1 cellular context compared by ENCODE assay signal in genomic region chr12:107775093-107775721, GRCh38.
TF ChIP-seq lines count a peak whose summit lies in the region.

No MANE protein-coding gene starts in this region.

TF ChIP-seq in WTC11, 78 proteins besides CTCF, POLR2A, EP300 and RAD21 (continued from another document and continues in another):
- TF ChIP-seq ARID4B (CRISPR knock-in tag; IDR thresholded peaks at IDR 0.05; ENCODE audit: borderline replicate concordance), result peak; percentile 73; the same call in 1 of the 2 replicates
- no peak for TF ChIP-seq E2F1 (CRISPR knock-in tag; IDR thresholded peaks at IDR 0.05)
- peak; percentile 86; the same call in 1 of the 2 replicates for TF ChIP-seq RELA (CRISPR knock-in tag; IDR thresholded peaks at IDR 0.05; ENCODE audit: borderline replicate concordance)
- TF ChIP-seq RORB (CRISPR knock-in tag; IDR thresholded peaks at IDR 0.05), result no peak
- peak; percentile 85 for TF ChIP-seq ZNF423 (CRISPR knock-in tag; IDR thresholded peaks at IDR 0.05)
- 0 out of 2 replicates have a peak, but pooled peaks have one; percentile 53 for TF ChIP-seq STAT6 (CRISPR knock-in tag; conservative IDR thresholded peaks at IDR 0.05; ENCODE audit: low read depth)
- TF ChIP-seq KAT7 (CRISPR knock-in tag; IDR thresholded peaks at IDR 0.05; ENCODE audit: borderline replicate concordance), result peak; percentile 35; the same call in 1 of the 2 replicates
- no peak; the same call in 1 of the 2 replicates for TF ChIP-seq TCF7 (CRISPR knock-in tag; IDR thresholded peaks at IDR 0.05; ENCODE audit: low read depth)
- TF ChIP-seq NFE2L1 (CRISPR knock-in tag; IDR thresholded peaks at IDR 0.05), result peak; percentile 82; the same call in 1 of the 2 replicates
- peak; percentile 46; the same call in 1 of the 2 replicates for TF ChIP-seq USF1 (CRISPR knock-in tag; IDR thresholded peaks at IDR 0.05)
- TF ChIP-seq ZBTB43 (CRISPR knock-in tag; IDR thresholded peaks at IDR 0.05), result peak; percentile 80; the same call in 1 of the 2 replicates
- TF ChIP-seq ZBTB21 (CRISPR knock-in tag; IDR thresholded peaks at IDR 0.05; ENCODE audit: borderline replicate concordance), result peak; percentile 56; the same call in 1 of the 2 replicates
- peak; percentile 63; the same call in 1 of the 2 replicates for TF ChIP-seq NR3C1 (CRISPR knock-in tag; conservative IDR thresholded peaks at IDR 0.05; ENCODE audit: low read depth)
- peak; percentile 22; the same call in 1 of the 2 replicates for TF ChIP-seq HMGXB4 (CRISPR knock-in tag; IDR thresholded peaks at IDR 0.05)
- TF ChIP-seq ERG (CRISPR knock-in tag; IDR thresholded peaks at IDR 0.05), result peak; percentile 26; the same call in 1 of the 2 replicates
- TF ChIP-seq FOXK1 (CRISPR knock-in tag; IDR thresholded peaks at IDR 0.05), result peak; percentile 87
- TF ChIP-seq FOXP4 (CRISPR knock-in tag; IDR thresholded peaks at IDR 0.05), result peak; percentile 94
- 0 out of 2 replicates have a peak, but pooled peaks have one; percentile 65 for TF ChIP-seq TEAD1 (CRISPR knock-in tag; IDR thresholded peaks at IDR 0.05)
- peak; percentile 55; the same call in 1 of the 2 replicates for TF ChIP-seq E2F4 (CRISPR knock-in tag; IDR thresholded peaks at IDR 0.05; ENCODE audit: borderline replicate concordance, low read depth)
- TF ChIP-seq ETV6 (CRISPR knock-in tag; IDR thresholded peaks at IDR 0.05), result peak; percentile 84; the same call in 1 of the 2 replicates
- TF ChIP-seq TP53 (CRISPR knock-in tag; IDR thresholded peaks at IDR 0.05), result peak; percentile 65; the same call in 1 of the 2 replicates
- no peak for TF ChIP-seq SP1 (CRISPR knock-in tag; conservative IDR thresholded peaks at IDR 0.05)
- peak; percentile 27; the same call in 1 of the 2 replicates for TF ChIP-seq USF2 (CRISPR knock-in tag; IDR thresholded peaks at IDR 0.05)
- 0 out of 2 replicates have a peak, but pooled peaks have one; percentile 64 for TF ChIP-seq CBFB (CRISPR knock-in tag; IDR thresholded peaks at IDR 0.05; ENCODE audit: low read depth)
- peak; percentile 57; the same call in 1 of the 2 replicates for TF ChIP-seq ZNF281 (CRISPR knock-in tag; IDR thresholded peaks at IDR 0.05)
